Comparison of ENCODE assay signal across 13 cellular contexts in the genomic region with DNA sequence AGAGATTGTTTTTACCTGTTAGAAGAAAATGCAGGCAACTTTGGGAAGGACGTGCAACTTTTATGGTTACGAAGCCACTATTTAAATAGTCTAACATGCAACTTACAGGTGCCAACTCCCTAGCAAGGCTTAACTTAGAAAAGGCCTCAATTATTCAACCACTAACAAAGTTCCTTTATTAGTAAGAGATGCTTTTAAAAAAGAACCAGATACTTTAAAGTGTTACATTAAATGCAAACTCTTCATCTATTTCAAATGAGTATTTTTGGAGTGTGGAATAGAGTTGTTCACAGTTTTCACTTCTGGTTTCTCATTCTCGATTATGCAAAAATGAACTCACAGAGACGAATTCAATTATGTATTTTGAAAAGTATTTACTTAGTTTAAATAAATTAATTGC. TPM values are rescaled to one million over a fixed set of nuclear protein-coding genes. Genes with fewer than 3 reads are reported as not detected.
DNase-seq lines count a peak whose midpoint lies in the region; ATAC-seq, FAIRE-seq and TF ChIP-seq lines count a peak whose summit lies in the region.
"Had no signal": no experiment of that assay in that cellular context is flagged by ENCODE, and none has a peak within 500 bp of the region (broad histone marks: within the 10 kb centered on the region; RNA-seq: fewer than 3 reads in every experiment).

No MANE protein-coding gene starts in this region.

- TF ChIP-seq POLR2A in vagina (IDR thresholded peaks at IDR 0.05), result no peak

- ATAC-seq in GM21360 (IDR thresholded peaks at IDR 0.05; ENCODE audit: unreplicated experiment) (peak; percentile 53), HG03025 (IDR thresholded peaks at IDR 0.05; ENCODE audit: low FRiP score, unreplicated experiment) (peak; percentile 62), heart right ventricle (no peak)

- DNase-seq in GM18507 (ENCODE audit: extremely low spot score, insufficient read length, low read depth), result no peak
- peak; percentile 56 for DNase-seq in NAMALWA (ENCODE audit: low spot score)
- no peak for DNase-seq in stimulated activated CD8-positive, alpha-beta memory T cell treated with anti-CD3 and anti-CD28 coated beads, Interleukin-4, amount 100 ng/mL, for 48 hours
- DNase-seq in heart right ventricle, result no peak
- DNase-seq in vagina (ENCODE audit: extremely low spot score in 2 of 2), result no peak
- DNase-seq in activated CD8-positive, alpha-beta memory T cell treated with anti-CD3 and anti-CD28 coated beads, Interleukin-2, amount 50 U/mL, for 48 hours, result no peak
- DNase-seq: activated CD4-positive, alpha-beta T cell treated with anti-CD3 and anti-CD28 coated beads for 48 hours; colonic mucosa; immature natural killer cell; NCI-H345 had no signal

- no peak overlapping the region for H3K4me3 ChIP-seq in heart right ventricle
- no peak overlapping the region for H3K4me3 ChIP-seq in vagina
- H3K4me3 ChIP-seq: colonic mucosa, HAP-1 had no signal

- H3K36me3 ChIP-seq in heart right ventricle (peaks cover 0 to 69% (median 18%) of the 10 kb centered on the region in 9 donors), vagina (peaks cover 0 to 42% of the 10 kb centered on the region in 2 donors)

- TF ChIP-seq CTCF in heart right ventricle (IDR thresholded peaks at IDR 0.05) (no peak), vagina (IDR thresholded peaks at IDR 0.05) (no peak)

- H3K27ac ChIP-seq in heart right ventricle (no peak overlapping the region), vagina (no peak overlapping the region)
- H3K27ac ChIP-seq: colonic mucosa had no signal

- peak; percentile 91 for FAIRE-seq in GM18507 (lab: Jason Lieb, UNC)

- intact Hi-C loops in heart right ventricle (cut with DNase I) (no loop called here), vagina (cut with DNase I) (no loop called here)

- no peaks in the 10 kb centered on the region for H3K27me3 ChIP-seq in heart right ventricle
- H3K27me3 ChIP-seq in vagina, result no peaks in the 10 kb centered on the region
- H3K27me3 ChIP-seq: colonic mucosa had no signal

- H3K9me3 ChIP-seq in heart right ventricle (peaks cover 0 to 8% (median 0%) of the 10 kb centered on the region in 11 donors), vagina (no peaks in the 10 kb centered on the region)
- H3K9me3 ChIP-seq: colonic mucosa, HAP-1 had no signal

- 96 to 97% methylated on average over 4 of the region's 4 CpGs for WGBS in heart right ventricle, 2 donors

- no peaks in the 10 kb centered on the region for H3K4me1 ChIP-seq in heart right ventricle
- H3K4me1 ChIP-seq in vagina, result no peaks in the 10 kb centered on the region
- H3K4me1 ChIP-seq: colonic mucosa had no signal

RNA-seq across cellular contexts. Expression of gene PELI1, which starts 51.7 kb away (rescaled TPM):
- total RNA-seq in heart right ventricle (10 to 100 TPM in 3 of 10 donors, 1 to 10 TPM in 7; 6.3 to 15.6 (median 8.6) TPM), vagina (60.4 TPM)
- polyA plus RNA-seq in heart right ventricle, result 1 to 10 TPM; 6.0 to 9.1 TPM

Comparison
In these comparisons a context has a peak if more than half of its experiments do, and no peak if none do; other contexts are left out.
1. ATAC-seq: peak in GM21360 (single experiment) and HG03025 (single experiment); none in heart right ventricle (0 of 8).